In the genomic region with DNA sequence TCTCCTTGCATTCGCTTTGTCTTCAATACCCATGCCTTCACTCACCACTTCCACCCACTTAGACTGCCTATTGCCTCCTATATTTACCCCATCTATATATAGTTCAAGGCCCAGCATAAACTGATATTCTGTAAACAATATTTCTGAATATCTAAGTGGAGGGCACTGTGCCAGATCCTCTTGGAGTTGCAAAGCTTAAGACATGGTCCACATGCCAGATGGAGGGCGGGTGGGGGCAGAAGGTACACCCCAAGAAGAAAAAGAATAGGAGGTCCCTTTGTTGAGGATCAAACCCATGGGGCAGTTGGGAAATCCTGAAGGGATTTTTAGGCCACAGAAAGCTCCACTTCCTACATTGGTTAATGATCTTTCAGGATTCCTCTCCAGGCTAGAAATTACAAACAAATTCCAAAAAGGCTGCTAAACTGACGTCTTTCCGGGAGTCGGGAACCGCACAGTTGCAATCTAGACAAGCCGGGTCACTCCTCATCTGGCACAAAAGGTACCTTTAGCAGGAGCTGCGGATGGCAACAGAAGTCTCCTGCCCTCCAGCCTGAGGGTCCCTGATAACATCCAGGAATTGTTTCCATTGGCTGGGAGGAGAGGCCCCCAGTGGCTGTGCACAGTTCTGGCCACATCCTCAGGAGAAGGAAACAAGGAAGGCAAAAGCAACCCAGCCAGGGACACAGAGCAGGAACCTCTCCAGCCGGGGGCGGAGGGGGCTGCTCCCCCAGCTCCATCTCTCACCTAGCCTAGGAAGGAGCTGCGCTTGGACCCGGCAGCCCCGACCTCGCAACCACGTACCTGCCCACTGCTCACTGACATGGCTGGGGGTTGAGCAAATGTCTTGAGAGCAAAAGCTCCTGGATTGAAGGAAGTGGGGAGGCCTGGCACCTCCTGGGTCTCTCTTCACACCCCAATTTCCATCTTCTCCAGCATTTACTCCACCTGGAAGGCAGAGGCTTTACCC, we compare ENCODE assay signal across 1 cellular context.
TF ChIP-seq lines count a peak whose summit lies in the region.

No MANE protein-coding gene starts in this region.

TF ChIP-seq in SK-N-SH treated with all-trans-retinoic acid at 6 μM for 48 hours, 23 proteins besides CTCF, POLR2A, EP300 and RAD21 (continued from another document):
- no peak for TF ChIP-seq TSHZ2 (CRISPR knock-in tag; IDR thresholded peaks at IDR 0.05)
